Comparison of ENCODE assay signal across 1 cellular context in the genomic region with DNA sequence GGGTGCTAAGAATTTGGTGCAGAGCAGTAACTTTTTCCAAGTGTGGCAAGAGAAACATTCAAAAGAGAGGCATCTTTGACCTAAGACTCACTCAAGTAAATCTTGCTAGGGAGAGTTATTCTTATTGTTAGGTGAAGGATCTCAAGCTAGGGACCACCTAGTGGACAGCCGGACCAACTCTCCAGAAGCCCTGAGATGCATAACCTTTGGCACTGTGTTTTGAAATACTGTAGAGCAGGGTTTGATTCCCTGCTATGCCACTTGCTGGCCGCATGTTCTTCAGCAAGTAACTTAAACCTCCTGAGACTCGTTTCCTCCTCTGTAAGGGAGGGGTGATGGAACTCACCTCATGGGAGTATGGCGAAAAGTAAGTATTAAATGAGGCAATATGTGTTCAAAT.
TF ChIP-seq lines count a peak whose summit lies in the region.

No MANE protein-coding gene starts in this region.

TF ChIP-seq in HepG2, 621 proteins besides CTCF, POLR2A, EP300 and RAD21 (continued from another document):
- TF ChIP-seq MAFK (conservative IDR thresholded peaks at IDR 0.05 in 1 of 2, IDR thresholded peaks at IDR 0.05 in 1 of 2; ENCODE audit: low read length in 2 of 2), result no peak
- TF ChIP-seq, protein P1, sequence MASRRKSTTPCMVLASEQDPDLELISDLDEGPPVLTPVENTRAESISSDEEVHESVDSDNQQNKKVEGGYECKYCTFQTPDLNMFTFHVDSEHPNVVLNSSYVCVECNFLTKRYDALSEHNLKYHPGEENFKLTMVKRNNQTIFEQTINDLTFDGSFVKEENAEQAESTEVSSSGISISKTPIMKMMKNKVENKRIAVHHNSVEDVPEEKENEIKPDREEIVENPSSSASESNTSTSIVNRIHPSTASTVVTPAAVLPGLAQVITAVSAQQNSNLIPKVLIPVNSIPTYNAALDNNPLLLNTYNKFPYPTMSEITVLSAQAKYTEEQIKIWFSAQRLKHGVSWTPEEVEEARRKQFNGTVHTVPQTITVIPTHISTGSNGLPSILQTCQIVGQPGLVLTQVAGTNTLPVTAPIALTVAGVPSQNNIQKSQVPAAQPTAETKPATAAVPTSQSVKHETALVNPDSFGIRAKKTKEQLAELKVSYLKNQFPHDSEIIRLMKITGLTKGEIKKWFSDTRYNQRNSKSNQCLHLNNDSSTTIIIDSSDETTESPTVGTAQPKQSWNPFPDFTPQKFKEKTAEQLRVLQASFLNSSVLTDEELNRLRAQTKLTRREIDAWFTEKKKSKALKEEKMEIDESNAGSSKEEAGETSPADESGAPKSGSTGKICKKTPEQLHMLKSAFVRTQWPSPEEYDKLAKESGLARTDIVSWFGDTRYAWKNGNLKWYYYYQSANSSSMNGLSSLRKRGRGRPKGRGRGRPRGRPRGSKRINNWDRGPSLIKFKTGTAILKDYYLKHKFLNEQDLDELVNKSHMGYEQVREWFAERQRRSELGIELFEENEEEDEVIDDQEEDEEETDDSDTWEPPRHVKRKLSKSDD (CRISPR knock-in tag; IDR thresholded peaks at IDR 0.05; ENCODE audit: low read depth), result no peak
- TF ChIP-seq, protein P2, sequence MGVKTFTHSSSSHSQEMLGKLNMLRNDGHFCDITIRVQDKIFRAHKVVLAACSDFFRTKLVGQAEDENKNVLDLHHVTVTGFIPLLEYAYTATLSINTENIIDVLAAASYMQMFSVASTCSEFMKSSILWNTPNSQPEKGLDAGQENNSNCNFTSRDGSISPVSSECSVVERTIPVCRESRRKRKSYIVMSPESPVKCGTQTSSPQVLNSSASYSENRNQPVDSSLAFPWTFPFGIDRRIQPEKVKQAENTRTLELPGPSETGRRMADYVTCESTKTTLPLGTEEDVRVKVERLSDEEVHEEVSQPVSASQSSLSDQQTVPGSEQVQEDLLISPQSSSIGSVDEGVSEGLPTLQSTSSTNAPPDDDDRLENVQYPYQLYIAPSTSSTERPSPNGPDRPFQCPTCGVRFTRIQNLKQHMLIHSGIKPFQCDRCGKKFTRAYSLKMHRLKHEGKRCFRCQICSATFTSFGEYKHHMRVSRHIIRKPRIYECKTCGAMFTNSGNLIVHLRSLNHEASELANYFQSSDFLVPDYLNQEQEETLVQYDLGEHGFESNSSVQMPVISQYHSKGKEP (CRISPR knock-in tag; IDR thresholded peaks at IDR 0.05), result no peak
- TF ChIP-seq CCAR2 (optimal IDR thresholded peaks at IDR 0.05; ENCODE audit: low read depth, low read length), result no peak
- no peak for TF ChIP-seq PAX8 (CRISPR knock-in tag; IDR thresholded peaks at IDR 0.05; ENCODE audit: borderline replicate concordance)
- no peak for TF ChIP-seq CAMTA2 (CRISPR knock-in tag; IDR thresholded peaks at IDR 0.05; ENCODE audit: borderline replicate concordance)
- TF ChIP-seq ZNF510 (CRISPR knock-in tag; IDR thresholded peaks at IDR 0.05; ENCODE audit: low read depth), result no peak
- TF ChIP-seq ZKSCAN8 (CRISPR knock-in tag; IDR thresholded peaks at IDR 0.05; ENCODE audit: borderline replicate concordance), result no peak
